ENCODE assay signal across 11 cellular contexts in the genomic region with DNA sequence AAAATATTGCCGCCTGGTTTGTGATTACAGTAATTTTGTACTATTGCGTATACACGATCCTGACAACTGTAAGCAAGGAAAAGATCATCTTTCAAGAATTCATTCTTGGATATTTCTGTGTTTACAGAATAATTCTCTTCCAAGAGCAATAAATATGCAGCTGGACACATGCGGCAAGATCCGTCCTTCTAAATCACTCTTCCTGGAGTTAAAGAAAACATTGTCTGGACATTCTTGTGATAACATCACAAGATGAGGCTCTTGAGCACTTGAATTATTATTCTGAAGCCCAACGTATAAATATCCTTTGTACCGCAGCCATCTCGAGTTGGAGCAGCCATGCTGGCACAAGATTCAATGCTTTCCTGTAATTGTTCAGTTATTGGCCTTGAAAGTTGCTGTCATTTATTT. TPM values are rescaled to one million over a fixed set of nuclear protein-coding genes. Genes with fewer than 3 reads are reported as not detected.
DNase-seq lines count a peak whose midpoint lies in the region; ATAC-seq and TF ChIP-seq lines count a peak whose summit lies in the region.
"Had no signal": no experiment of that assay in that cellular context is flagged by ENCODE, and none has a peak within 500 bp of the region (broad histone marks: within the 10 kb centered on the region; RNA-seq: fewer than 3 reads in every experiment).

No MANE protein-coding gene starts in this region.

- peak; percentile 69 for ATAC-seq in gastroesophageal sphincter
- ATAC-seq in GM18858 (IDR thresholded peaks at IDR 0.05; ENCODE audit: unreplicated experiment): no peak
- ATAC-seq in HG03196 (IDR thresholded peaks at IDR 0.05; ENCODE audit: unreplicated experiment): no peak

- no peaks in the 10 kb centered on the region for H3K9me3 ChIP-seq in gastroesophageal sphincter
- no peaks in the 10 kb centered on the region for H3K9me3 ChIP-seq in sigmoid colon

- TF ChIP-seq EP300 in gastroesophageal sphincter (IDR thresholded peaks at IDR 0.05): no peak
- TF ChIP-seq EP300 in sigmoid colon (IDR thresholded peaks at IDR 0.05): peak in 2 of 4 donors; percentile 20 to 55

- TF ChIP-seq CTCF in gastroesophageal sphincter (IDR thresholded peaks at IDR 0.05) (no peak), sigmoid colon (IDR thresholded peaks at IDR 0.05) (no peak)

- H3K36me3 ChIP-seq in gastroesophageal sphincter (peaks cover 0 to 25% of the 10 kb centered on the region in 2 donors), sigmoid colon (peaks cover 9 to 25% (median 17%) of the 10 kb centered on the region in 4 donors)

- H3K27ac ChIP-seq in gastroesophageal sphincter: peak overlapping the region in 3 of 4 donors; percentile 57 to 67 (median 64)
- H3K27ac ChIP-seq in sigmoid colon: peak overlapping the region in 3 of 4 donors; percentile 59 to 70 (median 63)

- intact Hi-C loops in sigmoid colon (cut with DNase I): no loop called here

- H3K27me3 ChIP-seq in gastroesophageal sphincter (no peaks in the 10 kb centered on the region), sigmoid colon (no peaks in the 10 kb centered on the region)

- H3K4me3 ChIP-seq in gastroesophageal sphincter (no peak overlapping the region), sigmoid colon (no peak overlapping the region)

- TF ChIP-seq POLR2A in gastroesophageal sphincter (IDR thresholded peaks at IDR 0.05): no peak
- no peak for TF ChIP-seq POLR2A in sigmoid colon (IDR thresholded peaks at IDR 0.05)

- DNase-seq in EL: peak; percentile 94
- peak; percentile 99 for DNase-seq in amniotic epithelial cell (ENCODE audit: low read depth)
- no peak for DNase-seq in sigmoid colon
- no peak for DNase-seq in activated CD8-positive, alpha-beta memory T cell treated with anti-CD3 and anti-CD28 coated beads for 24 hours
- DNase-seq in OCI-M2 (lab: John Stamatoyannopoulos, UW; ENCODE audit: unreplicated experiment): no peak
- DNase-seq: Karpas-422, NCI-H526, T-helper 1 cell had no signal

- WGBS in gastroesophageal sphincter (ENCODE audit: low coverage in 1 of 2), 2 donors: 14 to 19% methylated on average over 8 of the region's 8 CpGs
- 68 to 69% methylated on average over 8 of the region's 8 CpGs for WGBS in sigmoid colon, 2 donors

- H3K4me1 ChIP-seq in gastroesophageal sphincter (peaks cover 5 to 87% (median 16%) of the 10 kb centered on the region in 3 donors), sigmoid colon (peaks cover 0 to 49% (median 38%) of the 10 kb centered on the region in 4 donors)

RNA-seq across cellular contexts. Expression of gene FHL2, which starts 9.9 kb away (rescaled TPM):
- 100 to 1,000 TPM in 3 of 4 donors, 10 to 100 TPM in 1; 93.9 to 150 (median 109) TPM for total RNA-seq in gastroesophageal sphincter
- total RNA-seq in sigmoid colon: 100 to 1,000 TPM in 1 of 4 donors, 10 to 100 TPM in 3; 62.0 to 123 (median 77.6) TPM
- 100 to 1,000 TPM in 2 of 3 donors, 10 to 100 TPM in 1; 98.8 to 210 (median 123) TPM for polyA plus RNA-seq in sigmoid colon

RNA-seq across cellular contexts. Expression of gene C2orf49, which starts 51.6 kb away (rescaled TPM):
- total RNA-seq in gastroesophageal sphincter (10 to 100 TPM; 16.9 to 30.0 (median 20.7) TPM), sigmoid colon (10 to 100 TPM; 15.7 to 22.5 (median 16.0) TPM)
- polyA plus RNA-seq in sigmoid colon: 10 to 100 TPM in 1 of 3 donors, 1 to 10 TPM in 2; 8.3 to 10.9 (median 8.4) TPM

RNA-seq across cellular contexts. Expression of gene TGFBRAP1, which starts 59.4 kb away (rescaled TPM):
- total RNA-seq in gastroesophageal sphincter (10 to 100 TPM; 28.3 to 31.5 (median 29.7) TPM), sigmoid colon (10 to 100 TPM; 17.4 to 24.6 (median 20.8) TPM)
- polyA plus RNA-seq in sigmoid colon: 1 to 10 TPM; 4.8 to 9.0 (median 5.5) TPM

Comparison
In these comparisons a context has a peak if more than half of its experiments do, and no peak if none do; other contexts are left out.
1. DNase-seq: peak in EL (single experiment) and amniotic epithelial cell (single experiment); none in sigmoid colon (single experiment), activated CD8-positive, alpha-beta memory T cell treated with anti-CD3 and anti-CD28 coated beads for 24 hours (single experiment) and OCI-M2 (single experiment).